ENCODE assay signal across 1 cellular context in genomic region chr19:14072535-14073231, GRCh38.
TF ChIP-seq lines count a peak whose summit lies in the region.

Gene MISP3, plus strand, starts transcription at chr19:14072786. Its CDS starts 524 bp downstream, at chr19:14073310.

TF ChIP-seq in HEK293, 187 proteins besides CTCF, POLR2A, EP300 and RAD21 (continued from another document and continues in another):
- no peak for TF ChIP-seq ZNF707 (tag by site-specific recombination; IDR thresholded peaks at IDR 0.05)
- TF ChIP-seq, protein P1, sequence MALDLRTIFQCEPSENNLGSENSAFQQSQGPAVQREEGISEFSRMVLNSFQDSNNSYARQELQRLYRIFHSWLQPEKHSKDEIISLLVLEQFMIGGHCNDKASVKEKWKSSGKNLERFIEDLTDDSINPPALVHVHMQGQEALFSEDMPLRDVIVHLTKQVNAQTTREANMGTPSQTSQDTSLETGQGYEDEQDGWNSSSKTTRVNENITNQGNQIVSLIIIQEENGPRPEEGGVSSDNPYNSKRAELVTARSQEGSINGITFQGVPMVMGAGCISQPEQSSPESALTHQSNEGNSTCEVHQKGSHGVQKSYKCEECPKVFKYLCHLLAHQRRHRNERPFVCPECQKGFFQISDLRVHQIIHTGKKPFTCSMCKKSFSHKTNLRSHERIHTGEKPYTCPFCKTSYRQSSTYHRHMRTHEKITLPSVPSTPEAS (tag by site-specific recombination; IDR thresholded peaks at IDR 0.05), result no peak
- 0 out of 2 replicates have a peak, but pooled peaks have one; percentile 54 for TF ChIP-seq ZXDB (tag by site-specific recombination; IDR thresholded peaks at IDR 0.05)
- peak; percentile 47; the same call in 1 of the 2 replicates for TF ChIP-seq BCL11B (tag by site-specific recombination; IDR thresholded peaks at IDR 0.05; ENCODE audit: low read depth)
- TF ChIP-seq ZNF660 (tag by site-specific recombination; IDR thresholded peaks at IDR 0.05), result no peak
- TF ChIP-seq KLF8 (tag by site-specific recombination; IDR thresholded peaks at IDR 0.05), result peak; percentile 57; the same call in 1 of the 2 replicates
- TF ChIP-seq ZNF292 (tag by site-specific recombination; IDR thresholded peaks at IDR 0.05; ENCODE audit: borderline replicate concordance, low read depth), result no peak
- peak; percentile 16 for TF ChIP-seq KLF17 (tag by site-specific recombination; IDR thresholded peaks at IDR 0.05)
- TF ChIP-seq ZNF518A (tag by site-specific recombination; conservative IDR thresholded peaks at IDR 0.05; ENCODE audit: low read depth), result no peak
- peak; percentile 28 for TF ChIP-seq ZBTB26 (tag by site-specific recombination; optimal IDR thresholded peaks at IDR 0.05)
- peak; percentile 17; the same call in 1 of the 2 replicates for TF ChIP-seq KLF7 (tag by site-specific recombination; IDR thresholded peaks at IDR 0.05; ENCODE audit: borderline replicate concordance)
- TF ChIP-seq ZBTB48 (tag by site-specific recombination; IDR thresholded peaks at IDR 0.05), result no peak
- TF ChIP-seq HOXA7 (CRISPR knock-in tag; IDR thresholded peaks at IDR 0.05; ENCODE audit: borderline replicate concordance), result no peak
- no peak for TF ChIP-seq YY2 (tag by site-specific recombination; IDR thresholded peaks at IDR 0.05)
- TF ChIP-seq, protein P2, sequence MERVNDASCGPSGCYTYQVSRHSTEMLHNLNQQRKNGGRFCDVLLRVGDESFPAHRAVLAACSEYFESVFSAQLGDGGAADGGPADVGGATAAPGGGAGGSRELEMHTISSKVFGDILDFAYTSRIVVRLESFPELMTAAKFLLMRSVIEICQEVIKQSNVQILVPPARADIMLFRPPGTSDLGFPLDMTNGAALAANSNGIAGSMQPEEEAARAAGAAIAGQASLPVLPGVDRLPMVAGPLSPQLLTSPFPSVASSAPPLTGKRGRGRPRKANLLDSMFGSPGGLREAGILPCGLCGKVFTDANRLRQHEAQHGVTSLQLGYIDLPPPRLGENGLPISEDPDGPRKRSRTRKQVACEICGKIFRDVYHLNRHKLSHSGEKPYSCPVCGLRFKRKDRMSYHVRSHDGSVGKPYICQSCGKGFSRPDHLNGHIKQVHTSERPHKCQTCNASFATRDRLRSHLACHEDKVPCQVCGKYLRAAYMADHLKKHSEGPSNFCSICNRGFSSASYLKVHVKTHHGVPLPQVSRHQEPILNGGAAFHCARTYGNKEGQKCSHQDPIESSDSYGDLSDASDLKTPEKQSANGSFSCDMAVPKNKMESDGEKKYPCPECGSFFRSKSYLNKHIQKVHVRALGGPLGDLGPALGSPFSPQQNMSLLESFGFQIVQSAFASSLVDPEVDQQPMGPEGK (tag by site-specific recombination; IDR thresholded peaks at IDR 0.05), result peak; percentile 18
- TF ChIP-seq ZNF302 (tag by site-specific recombination; IDR thresholded peaks at IDR 0.05; ENCODE audit: low read depth), result no peak
- TF ChIP-seq KLF16 (tag by site-specific recombination; IDR thresholded peaks at IDR 0.05), result peak; percentile 17; the same call in 1 of the 2 replicates
- TF ChIP-seq ZNF600 (tag by site-specific recombination; IDR thresholded peaks at IDR 0.05), result peak; percentile 17; the same call in 1 of the 2 replicates
- TF ChIP-seq, protein P3, sequence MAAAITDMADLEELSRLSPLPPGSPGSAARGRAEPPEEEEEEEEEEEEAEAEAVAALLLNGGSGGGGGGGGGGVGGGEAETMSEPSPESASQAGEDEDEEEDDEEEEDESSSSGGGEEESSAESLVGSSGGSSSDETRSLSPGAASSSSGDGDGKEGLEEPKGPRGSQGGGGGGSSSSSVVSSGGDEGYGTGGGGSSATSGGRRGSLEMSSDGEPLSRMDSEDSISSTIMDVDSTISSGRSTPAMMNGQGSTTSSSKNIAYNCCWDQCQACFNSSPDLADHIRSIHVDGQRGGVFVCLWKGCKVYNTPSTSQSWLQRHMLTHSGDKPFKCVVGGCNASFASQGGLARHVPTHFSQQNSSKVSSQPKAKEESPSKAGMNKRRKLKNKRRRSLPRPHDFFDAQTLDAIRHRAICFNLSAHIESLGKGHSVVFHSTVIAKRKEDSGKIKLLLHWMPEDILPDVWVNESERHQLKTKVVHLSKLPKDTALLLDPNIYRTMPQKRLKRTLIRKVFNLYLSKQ (tag by site-specific recombination; IDR thresholded peaks at IDR 0.05; ENCODE audit: borderline replicate concordance), result no peak
- no peak for TF ChIP-seq GLI2 (tag by site-specific recombination; IDR thresholded peaks at IDR 0.05; ENCODE audit: borderline replicate concordance, low read depth)
- no peak for TF ChIP-seq ZNF114 (tag by site-specific recombination; IDR thresholded peaks at IDR 0.05)
- TF ChIP-seq ZNF501 (tag by site-specific recombination; IDR thresholded peaks at IDR 0.05), result no peak
- no peak for TF ChIP-seq EGR2 (tag by site-specific recombination; IDR thresholded peaks at IDR 0.05; ENCODE audit: low read depth)
- TF ChIP-seq ZNF140 (tag by site-specific recombination; IDR thresholded peaks at IDR 0.05), result no peak
- TF ChIP-seq SP7 (tag by site-specific recombination; IDR thresholded peaks at IDR 0.05), result 0 out of 2 replicates have a peak, but pooled peaks have one; percentile 15
- peak; percentile 39; the same call in 1 of the 2 replicates for TF ChIP-seq ZBTB7A (tag by site-specific recombination; IDR thresholded peaks at IDR 0.05; ENCODE audit: low read depth)
- TF ChIP-seq ZNF148 (tag by site-specific recombination; IDR thresholded peaks at IDR 0.05; ENCODE audit: borderline replicate concordance), result no peak
- 0 out of 2 replicates have a peak, but pooled peaks have one; percentile 11 for TF ChIP-seq ZFHX2 (tag by site-specific recombination; conservative IDR thresholded peaks at IDR 0.05)
- TF ChIP-seq ZNF223 (tag by site-specific recombination; IDR thresholded peaks at IDR 0.05), result no peak
- peak; percentile 69 for TF ChIP-seq SP2 (tag by site-specific recombination; IDR thresholded peaks at IDR 0.05)
- no peak for TF ChIP-seq GFI1B (tag by site-specific recombination; IDR thresholded peaks at IDR 0.05)
- TF ChIP-seq, protein P4, sequence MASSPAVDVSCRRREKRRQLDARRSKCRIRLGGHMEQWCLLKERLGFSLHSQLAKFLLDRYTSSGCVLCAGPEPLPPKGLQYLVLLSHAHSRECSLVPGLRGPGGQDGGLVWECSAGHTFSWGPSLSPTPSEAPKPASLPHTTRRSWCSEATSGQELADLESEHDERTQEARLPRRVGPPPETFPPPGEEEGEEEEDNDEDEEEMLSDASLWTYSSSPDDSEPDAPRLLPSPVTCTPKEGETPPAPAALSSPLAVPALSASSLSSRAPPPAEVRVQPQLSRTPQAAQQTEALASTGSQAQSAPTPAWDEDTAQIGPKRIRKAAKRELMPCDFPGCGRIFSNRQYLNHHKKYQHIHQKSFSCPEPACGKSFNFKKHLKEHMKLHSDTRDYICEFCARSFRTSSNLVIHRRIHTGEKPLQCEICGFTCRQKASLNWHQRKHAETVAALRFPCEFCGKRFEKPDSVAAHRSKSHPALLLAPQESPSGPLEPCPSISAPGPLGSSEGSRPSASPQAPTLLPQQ (tag by site-specific recombination; IDR thresholded peaks at IDR 0.05), result no peak
- TF ChIP-seq KLF10 (tag by site-specific recombination; IDR thresholded peaks at IDR 0.05), result peak; percentile 75
- TF ChIP-seq ZNF175 (tag by site-specific recombination; IDR thresholded peaks at IDR 0.05), result no peak
- peak; percentile 54; the same call in 1 of the 2 replicates for TF ChIP-seq ZBTB20 (tag by site-specific recombination; IDR thresholded peaks at IDR 0.05)
- TF ChIP-seq REST (tag by site-specific recombination; IDR thresholded peaks at IDR 0.05), result no peak
- no peak for TF ChIP-seq ZNF248 (tag by site-specific recombination; IDR thresholded peaks at IDR 0.05)
- no peak for TF ChIP-seq ZNF48 (tag by site-specific recombination; IDR thresholded peaks at IDR 0.05)
- no peak for TF ChIP-seq ZNF548 (tag by site-specific recombination; IDR thresholded peaks at IDR 0.05)
- no peak for TF ChIP-seq ZNF747 (tag by site-specific recombination; IDR thresholded peaks at IDR 0.05)
- peak; percentile 15; the same call in 1 of the 2 replicates for TF ChIP-seq ZEB2 (tag by site-specific recombination; IDR thresholded peaks at IDR 0.05)
- no peak for TF ChIP-seq ZNF394 (tag by site-specific recombination; IDR thresholded peaks at IDR 0.05; ENCODE audit: borderline replicate concordance)
- no peak for TF ChIP-seq WT1 (tag by site-specific recombination; IDR thresholded peaks at IDR 0.05)
